1 cellular context compared by ENCODE assay signal in the genomic region with DNA sequence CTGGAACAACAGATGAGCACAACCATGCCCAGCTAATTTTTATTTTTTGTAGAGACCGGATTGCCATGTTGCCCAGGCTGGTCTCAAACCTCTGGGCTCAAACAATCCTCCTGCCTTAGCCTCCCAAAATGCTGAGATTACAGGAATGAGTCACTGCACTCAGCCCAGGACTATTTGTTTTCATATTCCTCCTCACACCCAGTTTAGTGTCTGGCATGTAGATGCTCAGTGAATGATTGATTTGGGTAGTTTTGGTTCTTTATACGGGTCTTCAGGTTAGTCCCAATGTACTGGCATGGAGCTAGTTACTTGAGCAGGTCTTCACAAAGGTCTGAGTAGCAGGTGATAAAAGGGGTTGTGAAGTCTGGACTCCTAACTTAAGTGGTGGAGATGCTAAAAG.
TF ChIP-seq lines count a peak whose summit lies in the region.

No MANE protein-coding gene starts in this region.

TF ChIP-seq in K562, 482 proteins besides CTCF, POLR2A, EP300 and RAD21:
- TF ChIP-seq PHB (CRISPR knock-in tag; IDR thresholded peaks at IDR 0.05) (no peak), DIDO1 (tag; IDR thresholded peaks at IDR 0.05; ENCODE audit: low read depth) (no peak), MTA1 (IDR thresholded peaks at IDR 0.05; ENCODE audit: borderline replicate concordance) (no peak), KLF1 (tag; IDR thresholded peaks at IDR 0.05) (no peak)
